9 cellular contexts compared by ENCODE assay signal in the genomic region with DNA sequence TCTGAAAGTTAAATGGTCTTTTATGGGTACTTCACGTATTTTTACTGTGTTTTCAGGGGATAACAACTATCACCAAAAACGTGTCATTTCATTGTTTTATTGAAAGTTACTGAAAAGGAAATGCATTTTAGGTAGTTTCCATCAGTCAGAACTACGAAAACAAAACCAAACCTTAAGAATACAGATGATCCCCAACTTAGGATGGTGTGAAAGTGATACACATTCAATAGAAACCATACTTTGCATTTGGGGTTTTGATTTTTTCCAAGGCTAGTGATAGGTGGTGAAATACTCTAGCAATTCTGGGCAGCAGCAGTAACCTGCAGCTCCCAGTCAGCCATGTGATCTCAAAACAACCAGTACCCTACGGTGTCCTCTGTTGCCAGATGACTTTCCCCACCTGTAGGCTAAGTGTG. TPM values are rescaled to one million over a fixed set of nuclear protein-coding genes. Genes with fewer than 3 reads are reported as not detected.
DNase-seq lines count a peak whose midpoint lies in the region; ATAC-seq and TF ChIP-seq lines count a peak whose summit lies in the region.
"Had no signal": no experiment of that assay in that cellular context is flagged by ENCODE, and none has a peak within 500 bp of the region (broad histone marks: within the 10 kb centered on the region; RNA-seq: fewer than 3 reads in every experiment).

No MANE protein-coding gene starts in this region.

- no peaks in the 10 kb centered on the region for H3K27me3 ChIP-seq in vagina
- no peaks in the 10 kb centered on the region for H3K27me3 ChIP-seq in Peyer's patch

- H3K27me3 Mint-ChIP-seq in activated T-helper 2 cell treated with anti-CD3 and anti-CD28 coated beads, Interferon-gamma antibody, Interleukin-2, Interleukin-4, amounts not matched to agents 10 μg/mL and 5 μg/mL and 100 μg/mL, durations not matched to agents 14 hours and 24 hours and 36 hours (ENCODE audit: low read depth), result no peaks in the 10 kb centered on the region

- intact Hi-C loops in activated T-helper 2 cell treated with anti-CD3 and anti-CD28 coated beads, Interferon-gamma antibody, Interleukin-2, Interleukin-4, amounts not matched to agents 10 μg/mL and 5 μg/mL and 100 μg/mL, durations not matched to agents 14 hours and 24 hours and 36 hours (cut with micrococcal nuclease), result loop anchor here (1.0 to 5.0 kb wide), 6 partner anchors 87 to 588 kb away; a partner anchor contains a TSS
- intact Hi-C loops in vagina (cut with DNase I), result no loop called here

- no peak overlapping the region for H3K27ac ChIP-seq in vagina
- H3K27ac ChIP-seq in Peyer's patch, result peak overlapping the region in 2 of 4 donors; percentile 28 to 34

- H3K4me1 Mint-ChIP-seq in activated T-helper 2 cell treated with anti-CD3 and anti-CD28 coated beads, Interferon-gamma antibody, Interleukin-2, Interleukin-4, amounts not matched to agents 10 μg/mL and 5 μg/mL and 100 μg/mL, durations not matched to agents 14 hours and 24 hours and 36 hours (ENCODE audit: low read depth), result peaks cover 85% of the 10 kb centered on the region

- peaks cover 5% of the 10 kb centered on the region for H3K36me3 Mint-ChIP-seq in activated T-helper 2 cell treated with anti-CD3 and anti-CD28 coated beads, Interferon-gamma antibody, Interleukin-2, Interleukin-4, amounts not matched to agents 10 μg/mL and 5 μg/mL and 100 μg/mL, durations not matched to agents 14 hours and 24 hours and 36 hours (ENCODE audit: low read depth)

- H3K4me1 ChIP-seq in vagina (peaks cover 11% of the 10 kb centered on the region), Peyer's patch (peaks cover 0 to 42% (median 11%) of the 10 kb centered on the region in 4 donors)

- peak; percentile 39 for DNase-seq in activated T-helper 2 cell treated with anti-CD3 and anti-CD28 coated beads, Interferon-gamma antibody, Interleukin-2, Interleukin-4, amounts not matched to agents 10 μg/mL and 5 μg/mL and 100 μg/mL, durations not matched to agents 14 hours and 24 hours and 36 hours (ENCODE audit: low spot score)
- DNase-seq in vagina (ENCODE audit: extremely low spot score in 2 of 2) (no peak), anterior cingulate cortex (lab: John Stamatoyannopoulos, UW) (no peak), amniotic stem cell (lab: John Stamatoyannopoulos, UW) (no peak), Peyer's patch (no peak)
- DNase-seq: DMS 273 treated with DMSO at 0.1 percent for 48 hours had no signal

- TF ChIP-seq CTCF in vagina (IDR thresholded peaks at IDR 0.05) (no peak), Peyer's patch (IDR thresholded peaks at IDR 0.05) (no peak)

- no peak overlapping the region for H3K4me3 Mint-ChIP-seq in activated T-helper 2 cell treated with anti-CD3 and anti-CD28 coated beads, Interferon-gamma antibody, Interleukin-2, Interleukin-4, amounts not matched to agents 10 μg/mL and 5 μg/mL and 100 μg/mL, durations not matched to agents 14 hours and 24 hours and 36 hours (ENCODE audit: low read depth)

- TF ChIP-seq POLR2A in vagina (IDR thresholded peaks at IDR 0.05) (no peak), Peyer's patch (IDR thresholded peaks at IDR 0.05) (no peak)

- no peaks in the 10 kb centered on the region for H3K36me3 ChIP-seq in vagina
- H3K36me3 ChIP-seq in Peyer's patch, result no peaks in the 10 kb centered on the region

- peak overlapping the region; percentile 66 for H3K27ac Mint-ChIP-seq in activated T-helper 2 cell treated with anti-CD3 and anti-CD28 coated beads, Interferon-gamma antibody, Interleukin-2, Interleukin-4, amounts not matched to agents 10 μg/mL and 5 μg/mL and 100 μg/mL, durations not matched to agents 14 hours and 24 hours and 36 hours

- ATAC-seq in GM18499 (IDR thresholded peaks at IDR 0.05; ENCODE audit: insufficient read depth, unreplicated experiment), result peak; percentile 45
- ATAC-seq in GM19468 (IDR thresholded peaks at IDR 0.05; ENCODE audit: extremely low read depth, unreplicated experiment), result peak; percentile 75
- ATAC-seq in HG03095 (IDR thresholded peaks at IDR 0.05; ENCODE audit: unreplicated experiment), result peak; percentile 45

- H3K4me3 ChIP-seq in vagina (no peak overlapping the region), Peyer's patch (no peak overlapping the region)

- H3K9me3 Mint-ChIP-seq in activated T-helper 2 cell treated with anti-CD3 and anti-CD28 coated beads, Interferon-gamma antibody, Interleukin-2, Interleukin-4, amounts not matched to agents 10 μg/mL and 5 μg/mL and 100 μg/mL, durations not matched to agents 14 hours and 24 hours and 36 hours, result no peaks in the 10 kb centered on the region

- H3K9me3 ChIP-seq in vagina (no peaks in the 10 kb centered on the region), Peyer's patch (no peaks in the 10 kb centered on the region)

RNA-seq across cellular contexts. Expression of a gene that starts 25.9 kb away (rescaled TPM):
- 0.67 and 1.6 TPM in 2 replicates for total RNA-seq in activated T-helper 2 cell treated with anti-CD3 and anti-CD28 coated beads, Interferon-gamma antibody, Interleukin-2, Interleukin-4, amounts not matched to agents 10 μg/mL and 5 μg/mL and 100 μg/mL, durations not matched to agents 14 hours and 24 hours and 36 hours
- 27.0 TPM for total RNA-seq in vagina
- 10 to 100 TPM; 20.0 to 40.4 (median 22.7) TPM for total RNA-seq in Peyer's patch

RNA-seq across cellular contexts. Expression of a gene that starts 32.3 kb away (rescaled TPM):
- 6.8 and 8.8 TPM in 2 replicates for total RNA-seq in activated T-helper 2 cell treated with anti-CD3 and anti-CD28 coated beads, Interferon-gamma antibody, Interleukin-2, Interleukin-4, amounts not matched to agents 10 μg/mL and 5 μg/mL and 100 μg/mL, durations not matched to agents 14 hours and 24 hours and 36 hours
- 8.8 TPM for total RNA-seq in vagina
- 100 to 1,000 TPM in 3 of 4 donors, 1 to 10 TPM in 1; 9.1 to 300 (median 210) TPM for total RNA-seq in Peyer's patch
